In genomic region chr16:72224260-72224768, GRCh38 we compare ENCODE assay signal across 18 cellular contexts. TPM values are rescaled to one million over a fixed set of nuclear protein-coding genes. Genes with fewer than 3 reads are reported as not detected.
"Had no signal": no experiment of that assay in that cellular context is flagged by ENCODE, and none has a peak within 500 bp of the region (broad histone marks: within the 10 kb centered on the region; RNA-seq: fewer than 3 reads in every experiment).

No MANE protein-coding gene starts in this region.

- H3K9me3 Mint-ChIP-seq: activated CD4-positive, alpha-beta memory T cell treated with anti-CD3 and anti-CD28 coated beads for 36 hours; activated naive CD8-positive, alpha-beta T cell treated with anti-CD3 and anti-CD28 coated beads for 36 hours; activated T-cell treated with anti-CD3 and anti-CD28 coated beads, Interleukin-2, amount 50 U/mL, for 4 hours had no signal

- H3K4me3 ChIP-seq: dorsolateral prefrontal cortex, gastrocnemius medialis, heart right ventricle, prostate gland, sigmoid colon, suprapubic skin had no signal

- DNase-seq: activated CD4-positive, alpha-beta memory T cell treated with anti-CD3 and anti-CD28 coated beads for 36 hours; activated gamma-delta T cell; activated naive CD8-positive, alpha-beta T cell treated with anti-CD3 and anti-CD28 coated beads for 36 hours; activated T-cell treated with anti-CD3 and anti-CD28 coated beads, Interleukin-2, amount 50 U/mL, for 4 hours; dorsolateral prefrontal cortex; gastrocnemius medialis; heart right ventricle; islet precursor cell; naive thymus-derived CD4-positive, alpha-beta T cell; nucleus accumbens; sigmoid colon; stimulated activated CD4-positive, alpha-beta T cell treated with anti-CD3 and anti-CD28 coated beads, Interleukin-12 subunit alpha, Interleukin-12 subunit beta, amount 100 ng/mL, for 4 hours; stimulated activated naive CD4-positive, alpha-beta T cell treated with Interleukin-2 at 50 U/mL for 16 hours; T-helper 9 cell had no signal

- H3K9me3 ChIP-seq: gastrocnemius medialis, heart right ventricle, prostate gland, sigmoid colon, suprapubic skin had no signal

- H3K27ac ChIP-seq: dorsolateral prefrontal cortex, gastrocnemius medialis, heart right ventricle, prostate gland, sigmoid colon, suprapubic skin, VCaP had no signal

- H3K4me1 Mint-ChIP-seq: activated naive CD8-positive, alpha-beta T cell treated with anti-CD3 and anti-CD28 coated beads for 36 hours; naive thymus-derived CD4-positive, alpha-beta T cell had no signal

- H3K36me3 ChIP-seq: gastrocnemius medialis, heart right ventricle, prostate gland, sigmoid colon, suprapubic skin had no signal

- ATAC-seq: activated T-cell treated with anti-CD3 and anti-CD28 coated beads, Interleukin-2, amount 50 U/mL, for 4 hours; gastrocnemius medialis; heart right ventricle; naive thymus-derived CD4-positive, alpha-beta T cell had no signal

- H3K27ac Mint-ChIP-seq: activated CD4-positive, alpha-beta memory T cell treated with anti-CD3 and anti-CD28 coated beads for 36 hours; activated naive CD8-positive, alpha-beta T cell treated with anti-CD3 and anti-CD28 coated beads for 36 hours; mesothelial cell of epicardium; naive thymus-derived CD4-positive, alpha-beta T cell had no signal

- H3K27me3 ChIP-seq: dorsolateral prefrontal cortex, gastrocnemius medialis, sigmoid colon, suprapubic skin had no signal

- H3K4me3 Mint-ChIP-seq: activated CD4-positive, alpha-beta memory T cell treated with anti-CD3 and anti-CD28 coated beads for 36 hours; activated naive CD8-positive, alpha-beta T cell treated with anti-CD3 and anti-CD28 coated beads for 36 hours; activated T-cell treated with anti-CD3 and anti-CD28 coated beads, Interleukin-2, amount 50 U/mL, for 4 hours; mesothelial cell of epicardium; naive thymus-derived CD4-positive, alpha-beta T cell had no signal

- H3K4me1 ChIP-seq: gastrocnemius medialis, heart right ventricle, prostate gland, sigmoid colon, suprapubic skin had no signal

- H3K36me3 Mint-ChIP-seq: activated CD4-positive, alpha-beta memory T cell treated with anti-CD3 and anti-CD28 coated beads for 36 hours; activated naive CD8-positive, alpha-beta T cell treated with anti-CD3 and anti-CD28 coated beads for 36 hours; mesothelial cell of epicardium; naive thymus-derived CD4-positive, alpha-beta T cell had no signal

- H3K27me3 Mint-ChIP-seq: activated CD4-positive, alpha-beta memory T cell treated with anti-CD3 and anti-CD28 coated beads for 36 hours; activated naive CD8-positive, alpha-beta T cell treated with anti-CD3 and anti-CD28 coated beads for 36 hours had no signal

RNA-seq across cellular contexts. Expression of gene PMFBP1, which starts 52.4 kb away (rescaled TPM):
- total RNA-seq: gastrocnemius medialis had no signal
